ENCODE assay signal across 2 cellular contexts in the genomic region with DNA sequence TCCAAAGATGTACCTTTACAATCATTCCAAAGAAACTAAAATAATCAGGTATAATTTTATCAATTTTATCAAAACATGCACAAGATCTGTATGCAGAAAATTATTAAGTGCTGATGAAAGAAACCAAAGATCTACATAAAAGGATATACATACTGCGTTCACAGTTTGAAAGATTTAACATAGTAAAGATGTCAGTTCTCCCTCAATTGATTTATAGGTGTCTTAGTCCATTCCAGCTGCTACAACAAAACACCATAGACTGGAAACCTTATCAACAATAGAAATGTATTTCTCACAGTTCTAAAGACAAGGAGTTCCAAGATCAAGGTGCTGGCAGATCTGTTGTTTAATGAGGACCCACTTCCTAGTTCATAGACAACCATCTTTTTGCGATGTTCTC.
TF ChIP-seq lines count a peak whose summit lies in the region.

No MANE protein-coding gene starts in this region.

TF ChIP-seq in HEK293T, 16 proteins besides CTCF, POLR2A, EP300 and RAD21:
- TF ChIP-seq, protein P1, sequence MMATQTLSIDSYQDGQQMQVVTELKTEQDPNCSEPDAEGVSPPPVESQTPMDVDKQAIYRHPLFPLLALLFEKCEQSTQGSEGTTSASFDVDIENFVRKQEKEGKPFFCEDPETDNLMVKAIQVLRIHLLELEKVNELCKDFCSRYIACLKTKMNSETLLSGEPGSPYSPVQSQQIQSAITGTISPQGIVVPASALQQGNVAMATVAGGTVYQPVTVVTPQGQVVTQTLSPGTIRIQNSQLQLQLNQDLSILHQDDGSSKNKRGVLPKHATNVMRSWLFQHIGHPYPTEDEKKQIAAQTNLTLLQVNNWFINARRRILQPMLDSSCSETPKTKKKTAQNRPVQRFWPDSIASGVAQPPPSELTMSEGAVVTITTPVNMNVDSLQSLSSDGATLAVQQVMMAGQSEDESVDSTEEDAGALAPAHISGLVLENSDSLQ (IDR thresholded peaks at IDR 0.05): peak; percentile 80
- TF ChIP-seq FOXA1 (IDR thresholded peaks at IDR 0.05): no peak

TF ChIP-seq in K562, 482 proteins besides CTCF, POLR2A, EP300 and RAD21:
- no peak for TF ChIP-seq MYBL2 (IDR thresholded peaks at IDR 0.05; ENCODE audit: low read depth)
- TF ChIP-seq MYBL2 (CRISPR knock-in tag; IDR thresholded peaks at IDR 0.05; ENCODE audit: borderline replicate concordance): no peak
- TF ChIP-seq, protein P2, sequence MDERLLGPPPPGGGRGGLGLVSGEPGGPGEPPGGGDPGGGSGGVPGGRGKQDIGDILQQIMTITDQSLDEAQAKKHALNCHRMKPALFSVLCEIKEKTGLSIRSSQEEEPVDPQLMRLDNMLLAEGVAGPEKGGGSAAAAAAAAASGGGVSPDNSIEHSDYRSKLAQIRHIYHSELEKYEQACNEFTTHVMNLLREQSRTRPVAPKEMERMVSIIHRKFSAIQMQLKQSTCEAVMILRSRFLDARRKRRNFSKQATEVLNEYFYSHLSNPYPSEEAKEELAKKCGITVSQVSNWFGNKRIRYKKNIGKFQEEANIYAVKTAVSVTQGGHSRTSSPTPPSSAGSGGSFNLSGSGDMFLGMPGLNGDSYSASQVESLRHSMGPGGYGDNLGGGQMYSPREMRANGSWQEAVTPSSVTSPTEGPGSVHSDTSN (CRISPR knock-in tag; IDR thresholded peaks at IDR 0.05; ENCODE audit: low read depth): no peak
- TF ChIP-seq, protein P2 (tag; conservative IDR thresholded peaks at IDR 0.05; ENCODE audit: low read depth): peak; percentile 59
- peak; percentile 16 for TF ChIP-seq MEIS2 (IDR thresholded peaks at IDR 0.05; ENCODE audit: partially characterized antibody)
